In genomic region chr17:45577571-45578279, GRCh38 we compare ENCODE assay signal across 32 cellular contexts.
DNase-seq lines count a peak whose midpoint lies in the region; ATAC-seq and TF ChIP-seq lines count a peak whose summit lies in the region.
"Had no signal": no experiment of that assay in that cellular context is flagged by ENCODE, and none has a peak within 500 bp of the region (broad histone marks: within the 10 kb centered on the region; RNA-seq: fewer than 3 reads in every experiment).

No MANE protein-coding gene starts in this region.

- H3K4me2 ChIP-seq in GM23338, result no peak overlapping the region
- H3K4me2 ChIP-seq: neural progenitor cell, PC-9, smooth muscle cell had no signal

- no peak overlapping the region for H3K4me3 Mint-ChIP-seq in GM23338
- H3K4me3 Mint-ChIP-seq: activated naive CD8-positive, alpha-beta T cell treated with anti-CD3 and anti-CD28 coated beads for 36 hours; activated T-cell treated with anti-CD3 and anti-CD28 coated beads, Interleukin-2, amount 50 U/mL, for 24 hours; B cell; HFFc6; immature natural killer cell; neural progenitor cell had no signal

- peaks cover 95% of the 10 kb centered on the region for H3K79me2 ChIP-seq in GM23338 (replicated peaks; ENCODE audit: insufficient read depth)

- H3F3A ChIP-seq in GM23338 (replicated peaks; ENCODE audit: low read depth), result peaks cover 4% of the 10 kb centered on the region; the same call in 1 of the 2 replicates

- H3K9me2 ChIP-seq in GM23338 (ENCODE audit: insufficient read depth), result no peaks in the 10 kb centered on the region

- peaks cover 11% of the 10 kb centered on the region; the same call in 2 of the 3 replicates for H3K36me3 Mint-ChIP-seq in GM23338 (ENCODE audit: low read depth)

- no peak for TF ChIP-seq CTCF in 22Rv1 (IDR thresholded peaks at IDR 0.05)
- TF ChIP-seq CTCF in GM23338 (conservative IDR thresholded peaks at IDR 0.05; ENCODE audit: low read depth in 2 of 2), result no peak
- no peak for TF ChIP-seq CTCF in mucosa of descending colon (IDR thresholded peaks at IDR 0.05)

- H3K4me1 Mint-ChIP-seq in GM23338, result peaks cover 31% of the 10 kb centered on the region

- ATAC-seq in GM23338 (no peak), HG02870 (IDR thresholded peaks at IDR 0.05; ENCODE audit: unreplicated experiment) (no peak), mucosa of descending colon (no peak)
- ATAC-seq: left lobe of liver had no signal

- H3K27ac Mint-ChIP-seq in GM23338, result no peak overlapping the region
- H3K27ac Mint-ChIP-seq: activated naive CD8-positive, alpha-beta T cell treated with anti-CD3 and anti-CD28 coated beads for 36 hours; activated T-cell treated with anti-CD3 and anti-CD28 coated beads, Interleukin-2, amount 50 U/mL, for 24 hours; HFFc6; immature natural killer cell; neural progenitor cell had no signal

- peaks cover 7% of the 10 kb centered on the region for H3K36me3 ChIP-seq in GM23338 (ENCODE audit: insufficient read depth)
- no peaks in the 10 kb centered on the region for H3K36me3 ChIP-seq in mucosa of descending colon (ENCODE audit: low read depth)
- H3K36me3 ChIP-seq: neural progenitor cell, right atrium auricular region had no signal

- peaks cover 44% of the 10 kb centered on the region for H4K20me1 ChIP-seq in GM23338 (replicated peaks; ENCODE audit: insufficient read depth)

- peaks cover 6% of the 10 kb centered on the region for H3K27me3 Mint-ChIP-seq in GM23338 (ENCODE audit: insufficient read depth, low read depth, poor library complexity)
- H3K27me3 Mint-ChIP-seq: activated naive CD8-positive, alpha-beta T cell treated with anti-CD3 and anti-CD28 coated beads for 36 hours; activated T-cell treated with anti-CD3 and anti-CD28 coated beads, Interleukin-2, amount 50 U/mL, for 24 hours; B cell; CD8-positive, alpha-beta memory T cell had no signal

- H3K4me1 ChIP-seq in GM23338 (ENCODE audit: insufficient read depth), result peaks cover 30% of the 10 kb centered on the region
- H3K4me1 ChIP-seq in mucosa of descending colon (ENCODE audit: low read depth), result no peaks in the 10 kb centered on the region
- H3K4me1 ChIP-seq: testis had no signal

- H3K27me3 ChIP-seq in GM23338 (ENCODE audit: insufficient read depth), result no peaks in the 10 kb centered on the region
- H3K27me3 ChIP-seq: neural progenitor cell, right atrium auricular region, testis had no signal

- H3K9me3 ChIP-seq in mucosa of descending colon, result no peaks in the 10 kb centered on the region
- H3K9me3 ChIP-seq: right atrium auricular region, testis had no signal

- H3K9me3 Mint-ChIP-seq in GM23338, result no peaks in the 10 kb centered on the region
- H3K9me3 Mint-ChIP-seq: activated naive CD8-positive, alpha-beta T cell treated with anti-CD3 and anti-CD28 coated beads for 36 hours; activated T-cell treated with anti-CD3 and anti-CD28 coated beads, Interleukin-2, amount 50 U/mL, for 24 hours; CD8-positive, alpha-beta memory T cell; HFFc6; immature natural killer cell; neural progenitor cell had no signal

- H3K4me3 ChIP-seq in GM23338 (no peak overlapping the region), mucosa of descending colon (no peak overlapping the region)
- H3K4me3 ChIP-seq: GM23248, neural progenitor cell, PC-9, right atrium auricular region, smooth muscle cell, testis had no signal

- H3K27ac ChIP-seq in 22Rv1, result peak overlapping the region; percentile 21; the same call in 1 of the 2 replicates
- no peak overlapping the region for H3K27ac ChIP-seq in GM23338 (ENCODE audit: low read depth)
- H3K27ac ChIP-seq: GM23248, neural progenitor cell, PC-9, right atrium auricular region, testis had no signal

- no peak overlapping the region for H2AFZ ChIP-seq in GM23338
- H2AFZ ChIP-seq: GM23248, neural progenitor cell, PC-9 had no signal

- intact Hi-C loops in mucosa of descending colon (cut with DNase I, micrococcal nuclease), result no loop called here

- DNase-seq in GM23338 (ENCODE audit: low spot score), result peak; percentile 0
- DNase-seq in SW480 (ENCODE audit: low spot score), result peak; percentile 1
- DNase-seq in iPS-NIHi7 (ENCODE audit: extremely low spot score), result peak; percentile 1
- no peak for DNase-seq in HuH-7.5 (ENCODE audit: low spot score)
- DNase-seq in NCI-H2227 treated with DMSO at 0.1 percent for 48 hours (lab: John Stamatoyannopoulos, UW), result no peak
- DNase-seq in mucosa of descending colon, result no peak
- DNase-seq: activated gamma-delta T cell; activated naive CD8-positive, alpha-beta T cell treated with anti-CD3 and anti-CD28 coated beads for 36 hours; activated T-cell treated with anti-CD3 and anti-CD28 coated beads, Interleukin-2, amount 50 U/mL, for 24 hours; anterior cingulate cortex; CD8-positive, alpha-beta memory T cell; GM23248; HFFc6; hypothalamus; immature natural killer cell; KG1; NCI-H1417; NCI-H2029; NCI-H226; NCI-H69; PC-9; Right ventricle myocardium superior; stimulated activated naive CD4-positive, alpha-beta T cell; T1000; testis had no signal

TF ChIP-seq in GM23338, 12 proteins besides CTCF, POLR2A, EP300 and RAD21 (continues in another document):
- TF ChIP-seq ZNF331 (CRISPR knock-in tag; IDR thresholded peaks at IDR 0.05; ENCODE audit: low read depth) (no peak), POLR2AphosphoS5 (IDR thresholded peaks at IDR 0.05; ENCODE audit: low read depth) (no peak), NANOG (IDR thresholded peaks at IDR 0.05; ENCODE audit: borderline replicate concordance) (no peak), EZH2phosphoT487 (IDR thresholded peaks at IDR 0.05; ENCODE audit: unreplicated experiment) (no peak), ZNF114 (CRISPR knock-in tag; IDR thresholded peaks at IDR 0.05) (no peak), EZH2 (IDR thresholded peaks at IDR 0.05; ENCODE audit: low read depth, unreplicated experiment) (no peak), ZNF462 (CRISPR knock-in tag; IDR thresholded peaks at IDR 0.05) (no peak), STAT1 (IDR thresholded peaks at IDR 0.05; ENCODE audit: unreplicated experiment) (no peak), JUNB (IDR thresholded peaks at IDR 0.05; ENCODE audit: unreplicated experiment) (no peak), CREB1 (CRISPR knock-in tag; IDR thresholded peaks at IDR 0.05; ENCODE audit: low read depth) (no peak)

Comparison
In these comparisons a context has a peak if more than half of its experiments do, and no peak if none do; other contexts are left out.
1. DNase-seq: peak in GM23338 (single experiment), SW480 (single experiment) and iPS-NIHi7 (single experiment); none in HuH-7.5 (single experiment), NCI-H2227 treated with DMSO at 0.1 percent for 48 hours (single experiment) and mucosa of descending colon (0 of 3).